In the genomic region with DNA sequence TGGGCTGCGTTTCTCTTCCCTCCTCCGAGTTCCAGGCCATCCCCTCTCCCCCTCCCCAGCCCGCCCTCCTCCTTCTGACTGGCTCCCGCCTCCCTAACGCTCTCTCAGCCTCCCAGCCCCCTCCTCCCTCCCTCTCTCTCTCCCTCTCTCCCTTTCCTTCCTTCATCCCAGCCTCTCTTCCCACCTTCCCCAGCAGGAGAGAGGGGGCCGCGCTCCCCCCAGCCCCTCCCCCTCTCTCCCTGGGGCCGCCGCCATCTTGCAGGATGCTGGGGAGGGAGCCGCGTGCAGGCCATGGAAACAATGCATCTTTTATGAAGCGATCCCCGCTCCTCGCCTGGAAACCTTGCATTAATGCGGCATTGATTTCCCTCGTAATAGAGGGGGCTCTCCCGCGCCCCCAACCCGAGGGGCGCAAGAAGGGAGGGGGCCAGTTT, we compare ENCODE assay signal across 8 cellular contexts. TPM values are rescaled to one million over a fixed set of nuclear protein-coding genes. Genes with fewer than 3 reads are reported as not detected.
DNase-seq lines count a peak whose midpoint lies in the region; ATAC-seq, FAIRE-seq and TF ChIP-seq lines count a peak whose summit lies in the region.

No MANE protein-coding gene starts in this region.

- H3K4me3 Mint-ChIP-seq in T-cell: peak overlapping the region; percentile 60 to 73 (median 62)

- H3K4me1 Mint-ChIP-seq in T-cell: peaks cover 4 to 18% (median 6%) of the 10 kb centered on the region in 3 donors

- H3K27me3 ChIP-seq in bronchial epithelial cell (ENCODE audit: control insufficient read depth, insufficient read depth, low read length) (no peaks in the 10 kb centered on the region), layer of hippocampus (ENCODE audit: control insufficient read depth, insufficient read depth, low read length) (no peaks in the 10 kb centered on the region)

- peak; percentile 39 for DNase-seq in activated T-cell treated with anti-CD3 and anti-CD28 coated beads for 1 hour (ENCODE audit: low read depth)
- DNase-seq in activated T-cell treated with anti-CD3 and anti-CD28 coated beads, Interleukin-2, amount 50 U/mL, for 48 hours: no peak
- peak in 26 of 34 experiments; percentile 1 to 51 (median 26) for DNase-seq in T-cell
- DNase-seq in bronchial epithelial cell (ENCODE audit: low read depth): no peak
- DNase-seq in stimulated activated CD4-positive, alpha-beta T cell treated with anti-CD3 and anti-CD28 coated beads, Interleukin-1b, Interleukin-23, amount 100 ng/mL, for 48 hours: peak; percentile 35
- no peak for DNase-seq in effector CD8-positive, alpha-beta T cell (lab: John Stamatoyannopoulos, UW)

- peaks cover 0 to 2% of the 10 kb centered on the region in 2 donors for H3K27me3 Mint-ChIP-seq in T-cell

- CTCF ChIA-PET in T-cell (lab: Charles Lee): no interaction called here

- no peaks in the 10 kb centered on the region for H3K36me3 Mint-ChIP-seq in T-cell

- H3K27ac Mint-ChIP-seq in T-cell: peak overlapping the region in 1 of 2 donors; percentile 22

- H3K9me3 Mint-ChIP-seq in T-cell: no peaks in the 10 kb centered on the region

- H3K4me3 ChIP-seq in bronchial epithelial cell (ENCODE audit: low read depth, low read length): peak overlapping the region; percentile 37

- no peak for TF ChIP-seq CTCF in bronchial epithelial cell (IDR thresholded peaks at IDR 0.05; ENCODE audit: insufficient read depth, low read length, severe bottlenecking)

- ATAC-seq in T-cell (replicated peaks in 1 of 4) (peak; percentile 71 to 83 (median 80)), GM21576 (IDR thresholded peaks at IDR 0.05; ENCODE audit: unreplicated experiment) (no peak)

- FAIRE-seq in bronchial epithelial cell (lab: Jason Lieb, UNC): no peak

- POLR2A ChIA-PET in T-cell (lab: Charles Lee): no interaction called here

- peak overlapping the region; percentile 27 for H3K27ac ChIP-seq in layer of hippocampus (ENCODE audit: low read depth, low read length)

- no peaks in the 10 kb centered on the region for H3K36me3 ChIP-seq in bronchial epithelial cell (ENCODE audit: control insufficient read depth, insufficient read depth, low read length)

RNA-seq across cellular contexts. Expression of a gene that starts 42.6 kb away (rescaled TPM):
- total RNA-seq in T-cell (10 to 100 TPM; 19.9 to 31.2 (median 28.0) TPM), bronchial epithelial cell (2.1 and 5.9 TPM in 2 replicates)

Comparison
In these comparisons a context has a peak if more than half of its experiments do, and no peak if none do; other contexts are left out.
1. DNase-seq: peak in activated T-cell treated with anti-CD3 and anti-CD28 coated beads for 1 hour (single experiment), T-cell (26 of 34) and stimulated activated CD4-positive, alpha-beta T cell treated with anti-CD3 and anti-CD28 coated beads, Interleukin-1b, Interleukin-23, amount 100 ng/mL, for 48 hours (single experiment); none in activated T-cell treated with anti-CD3 and anti-CD28 coated beads, Interleukin-2, amount 50 U/mL, for 48 hours (0 of 2), bronchial epithelial cell (single experiment) and effector CD8-positive, alpha-beta T cell (single experiment).